21 cellular contexts compared by ENCODE assay signal in the genomic region with DNA sequence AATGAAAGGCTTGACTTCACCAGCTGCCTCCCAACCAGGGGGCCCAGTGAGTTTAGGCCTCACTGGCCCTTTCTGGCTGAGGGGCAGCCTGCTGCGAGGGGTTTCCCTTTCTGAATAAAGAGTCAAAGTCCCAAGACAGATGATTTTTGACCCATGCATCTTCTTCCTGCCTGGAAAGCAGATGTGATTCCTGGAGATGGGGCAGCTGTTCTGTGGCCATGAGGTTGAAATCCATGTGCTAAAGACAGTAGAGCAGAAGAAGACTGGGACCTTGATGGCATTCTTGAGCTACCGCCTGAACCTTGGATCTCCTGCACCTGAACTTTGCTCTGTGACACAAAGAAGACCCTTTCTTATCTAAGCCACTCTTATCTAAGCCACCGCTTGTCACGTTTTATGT. TPM values are rescaled to one million over a fixed set of nuclear protein-coding genes. Genes with fewer than 3 reads are reported as not detected.
DNase-seq lines count a peak whose midpoint lies in the region; ATAC-seq, FAIRE-seq and TF ChIP-seq lines count a peak whose summit lies in the region.
"Had no signal": no experiment of that assay in that cellular context is flagged by ENCODE, and none has a peak within 500 bp of the region (broad histone marks: within the 10 kb centered on the region; RNA-seq: fewer than 3 reads in every experiment).

No MANE protein-coding gene starts in this region.

- no peaks in the 10 kb centered on the region for H3K9me3 ChIP-seq in heart left ventricle
- H3K9me3 ChIP-seq in K562 (replicated peaks; ENCODE audit: control insufficient read depth, insufficient read depth, low read depth, low read length): no peaks in the 10 kb centered on the region
- no peaks in the 10 kb centered on the region for H3K9me3 ChIP-seq in naive thymus-derived CD4-positive, alpha-beta T cell (ENCODE audit: control insufficient read depth in 2 of 3, low read length in 3 of 3)
- no peaks in the 10 kb centered on the region for H3K9me3 ChIP-seq in sigmoid colon

- no peak overlapping the region for H3K4me3 Mint-ChIP-seq in naive thymus-derived CD4-positive, alpha-beta T cell
- H3K4me3 Mint-ChIP-seq: CD14-positive monocyte; CD8-positive, alpha-beta memory T cell had no signal

- TF ChIP-seq EP300 in K562 (IDR thresholded peaks at IDR 0.05; ENCODE audit: low read length) (no peak), sigmoid colon (IDR thresholded peaks at IDR 0.05) (no peak)

- no peaks in the 10 kb centered on the region for H3K27me3 Mint-ChIP-seq in naive thymus-derived CD4-positive, alpha-beta T cell
- H3K27me3 Mint-ChIP-seq: CD8-positive, alpha-beta memory T cell had no signal

- no peak for TF ChIP-seq CTCF in heart left ventricle (IDR thresholded peaks at IDR 0.05)
- TF ChIP-seq CTCF in K562 (IDR thresholded peaks at IDR 0.05 in 2 of 3, conservative IDR thresholded peaks at IDR 0.05 in 1 of 3; ENCODE audit: insufficient read depth in 2 of 3, low read depth in 1 of 3, low read length in 3 of 3): no peak
- no peak for TF ChIP-seq CTCF in sigmoid colon (IDR thresholded peaks at IDR 0.05)

- ATAC-seq in heart left ventricle: no peak
- ATAC-seq in K562: no peak
- ATAC-seq in naive thymus-derived CD4-positive, alpha-beta T cell: no peak
- no peak for ATAC-seq in GM21723 (IDR thresholded peaks at IDR 0.05; ENCODE audit: unreplicated experiment)
- no peak for ATAC-seq in HG03378 (IDR thresholded peaks at IDR 0.05; ENCODE audit: unreplicated experiment)

- no peak overlapping the region for H3K4me2 ChIP-seq in K562 (ENCODE audit: insufficient read depth, low read length)
- H3K4me2 ChIP-seq: BLaER1 had no signal

- peak overlapping the region in 5 of 9 donors; percentile 9 to 84 (median 65) for H3K27ac Mint-ChIP-seq in naive thymus-derived CD4-positive, alpha-beta T cell

- peaks cover 12% of the 10 kb centered on the region; the same call in 1 of the 2 replicates for H4K20me1 ChIP-seq in K562 (replicated peaks; ENCODE audit: control insufficient read depth, insufficient read depth, low read length)

- H3K4me1 Mint-ChIP-seq in naive thymus-derived CD4-positive, alpha-beta T cell: peaks cover 26 to 94% (median 84%) of the 10 kb centered on the region in 7 donors

- CTCF ChIA-PET in K562 (lab: Yijun Ruan, JAX; ENCODE audit: low intra/inter-chr PET ratio): no interaction called here
- CTCF ChIA-PET in naive thymus-derived CD4-positive, alpha-beta T cell (lab: Charles Lee): interaction anchor here (1.0 kb wide), 1 partner anchor 9 kb away, joined by 3 read pairs; no protein-coding TSS in a partner anchor

- H3K27me3 ChIP-seq in heart left ventricle (no peaks in the 10 kb centered on the region), K562 (ENCODE audit: control insufficient read depth in 2 of 2, insufficient read depth in 2 of 2, low read length in 2 of 2) (no peaks in the 10 kb centered on the region), sigmoid colon (no peaks in the 10 kb centered on the region)
- H3K27me3 ChIP-seq in naive thymus-derived CD4-positive, alpha-beta T cell (ENCODE audit: control insufficient read depth in 2 of 2, insufficient read depth in 2 of 2, low read length in 2 of 2): no peaks in the 10 kb centered on the region
- H3K27me3 ChIP-seq: BLaER1 had no signal

- no peak for FAIRE-seq in K562 (lab: Jason Lieb, UNC)
- FAIRE-seq: GM12892, GM18507 had no signal

- no TSS peak for BruUV-seq in K562 (replicated peaks; lab: Mats Ljungman, UMichigan)

- H3K9ac ChIP-seq in K562 (ENCODE audit: insufficient read depth in 1 of 2, low read depth in 2 of 2, low read length in 2 of 2): no peak overlapping the region
- H3K9ac ChIP-seq: BLaER1 had no signal

- H2AFZ ChIP-seq in K562 (ENCODE audit: low read depth, low read length): no peak overlapping the region

- peaks cover 4 to 25% (median 21%) of the 10 kb centered on the region in 5 donors for H3K36me3 Mint-ChIP-seq in naive thymus-derived CD4-positive, alpha-beta T cell

- H3K4me1 ChIP-seq in heart left ventricle: peaks cover 0 to 33% (median 14%) of the 10 kb centered on the region in 12 donors
- peaks cover 26 to 37% of the 10 kb centered on the region in 2 experiments; a peak in 4 of 5 replicates for H3K4me1 ChIP-seq in K562 (replicated peaks in 1 of 2; ENCODE audit: control insufficient read depth in 2 of 2, insufficient read depth in 2 of 2, low read length in 2 of 2)
- peaks cover 0 to 25% of the 10 kb centered on the region in 2 donors for H3K4me1 ChIP-seq in naive thymus-derived CD4-positive, alpha-beta T cell (ENCODE audit: control insufficient read depth in 2 of 2, insufficient read depth in 2 of 2, low read length in 2 of 2)
- H3K4me1 ChIP-seq in sigmoid colon: peaks cover 0 to 20% (median 11%) of the 10 kb centered on the region in 4 donors

- H3K27ac ChIP-seq in heart left ventricle (no peak overlapping the region), K562 (ENCODE audit: extremely low read depth, low read depth, low read length) (no peak overlapping the region), sigmoid colon (no peak overlapping the region)
- H3K27ac ChIP-seq in naive thymus-derived CD4-positive, alpha-beta T cell (ENCODE audit: low read depth, low read length): no peak overlapping the region
- H3K27ac ChIP-seq: BLaER1, HL-60 had no signal

- in situ Hi-C loops in K562 (cut with MboI): no loop called here

- no peaks in the 10 kb centered on the region for H3K9me1 ChIP-seq in K562 (ENCODE audit: control insufficient read depth, insufficient read depth, low read length)

- peaks cover 0 to 3% (median 0%) of the 10 kb centered on the region in 11 donors for H3K9me3 Mint-ChIP-seq in naive thymus-derived CD4-positive, alpha-beta T cell
- H3K9me3 Mint-ChIP-seq: CD8-positive, alpha-beta memory T cell had no signal

- POLR2A ChIA-PET in K562 (lab: Yijun Ruan, JAX): interaction anchor here (0.6 to 1.0 kb wide), 2 partner anchors 8 to 19 kb away, joined by 3 read pairs; no protein-coding TSS in a partner anchor
- POLR2A ChIA-PET in naive thymus-derived CD4-positive, alpha-beta T cell (lab: Charles Lee): interaction anchor here (0.8 kb wide), 1 partner anchor 20 kb away, joined by 3 read pairs; the partner anchor contains the start of gene HPCAL1

- WGBS in heart left ventricle, 4 donors: 90 to 94% (median 91%) methylated on average over 4 of the region's 4 CpGs
- 50% methylated on average over 4 of the region's 4 CpGs for WGBS in K562 (ENCODE audit: insufficient coverage, low coverage, missing lambda C conversion rate)
- WGBS in sigmoid colon, 2 donors: 90 to 95% methylated on average over 4 of the region's 4 CpGs

- TF ChIP-seq RAD21 in K562 (CRISPR knock-in tag; conservative IDR thresholded peaks at IDR 0.05 in 1 of 2, IDR thresholded peaks at IDR 0.05 in 1 of 2): no peak

- intact Hi-C loops in cardiac septum (cut with DNase I): no loop called here
- intact Hi-C loops in heart left ventricle (cut with DNase I): no loop called here
- intact Hi-C loops in K562 (cut with micrococcal nuclease): no loop called here
- intact Hi-C loops in naive thymus-derived CD4-positive, alpha-beta T cell (cut with micrococcal nuclease): no loop called here
- intact Hi-C loops in sigmoid colon (cut with DNase I): no loop called here

- DNase-seq in cardiac septum (ENCODE audit: low spot score) (peak; percentile 43), heart left ventricle (no peak), K562 (ENCODE audit: extremely low read depth in 1 of 4, low spot score in 3 of 4) (no peak), sigmoid colon (peak; percentile 29), NCI-H1694 treated with DMSO at 0.1 percent for 48 hours (lab: John Stamatoyannopoulos, UW) (no peak)
- no peak for DNase-seq in naive thymus-derived CD4-positive, alpha-beta T cell
- DNase-seq: 8988T; CD8-positive, alpha-beta memory T cell; DMS153; DMS79; GDM1; HCEC 1CT; IMR-90; KBM-7 had no signal

- TF ChIP-seq POLR2A in heart left ventricle (IDR thresholded peaks at IDR 0.05) (no peak), K562 (conservative IDR thresholded peaks at IDR 0.05) (no peak), sigmoid colon (IDR thresholded peaks at IDR 0.05) (no peak)

- H3K79me2 ChIP-seq in K562 (ENCODE audit: control insufficient read depth, insufficient read depth, low read length): peaks cover 71% of the 10 kb centered on the region

- H3K4me3 ChIP-seq in heart left ventricle (no peak overlapping the region), K562 (no peak overlapping the region), sigmoid colon (no peak overlapping the region)
- H3K4me3 ChIP-seq in naive thymus-derived CD4-positive, alpha-beta T cell (ENCODE audit: low read length): no peak overlapping the region
- H3K4me3 ChIP-seq: BLaER1 had no signal

- no peaks in the 10 kb centered on the region for H3K36me3 ChIP-seq in heart left ventricle
- H3K36me3 ChIP-seq in K562 (ENCODE audit: control insufficient read depth, insufficient read depth, low read length): peaks cover 3% of the 10 kb centered on the region; the same call in 1 of the 3 replicates
- H3K36me3 ChIP-seq in naive thymus-derived CD4-positive, alpha-beta T cell (ENCODE audit: control insufficient read depth in 2 of 3, insufficient read depth in 3 of 3, low read length in 3 of 3): no peaks in the 10 kb centered on the region
- H3K36me3 ChIP-seq in sigmoid colon: no peaks in the 10 kb centered on the region

RNA-seq across cellular contexts. Expression of gene HPCAL1, which starts 19.8 kb away (rescaled TPM):
- total RNA-seq in cardiac septum: 21.6 TPM
- 10 to 100 TPM; 18.9 to 63.2 (median 40.5) TPM for total RNA-seq in heart left ventricle
- polyA plus RNA-seq in heart left ventricle: 10 to 100 TPM; 30.8 to 42.6 TPM
- 25.1 and 67.2 TPM in 2 replicates for total RNA-seq in K562 (2011; cell fraction: chromatin; rRNA removed; ENCODE audit: low replicate concordance)
- total RNA-seq in K562 (2011; cell fraction: nucleolus; rRNA removed): 37.1 and 44.9 TPM in 2 replicates
- total RNA-seq in K562 (2011; cell fraction: nucleoplasm; rRNA removed): 28.7 and 29.2 TPM in 2 replicates
- 56.2 and 62.9 TPM in 2 replicates for total RNA-seq in K562 (2014; rRNA removed)
- total RNA-seq in K562 (2014; rRNA removed; fragmentation: Illumina TruSeq; extraction: Trizol): 9.5 and 10.9 TPM in 2 replicates
- 20.2 and 25.0 TPM in 2 replicates for total RNA-seq in K562 (2015; rRNA removed; fragmentation: Illumina TruSeq; extraction: Trizol)
- total RNA-seq in K562 (2021): 61.5 and 65.5 TPM in 2 replicates
- polyA plus RNA-seq in K562 (2011; rRNA removed): 23.9 and 48.2 TPM in 2 replicates
- 44.1 and 78.0 TPM in 2 replicates for polyA plus RNA-seq in K562 (2011; cell fraction: cytosol; rRNA removed)
- 49.6 and 80.3 TPM in 2 replicates for polyA plus RNA-seq in K562 (2011; cell fraction: nucleus; rRNA removed)
- polyA plus RNA-seq in K562 (2012): 67.3 and 117 TPM in 2 replicates
- 36.5 and 74.6 TPM in 2 replicates for polyA plus RNA-seq in K562 (2014; fragmentation: Illumina TruSeq; extraction: Trizol)
- 1 to 10 TPM; 2.7 to 3.1 TPM for polyA plus RNA-seq in K562 (2014; fragmentation: Nextera tagmentation; extraction: Ambion mirVana)
- polyA plus RNA-seq in K562 (2014; rRNA removed): 41.0 and 44.2 TPM in 2 replicates
- 11.6 and 13.9 TPM in 2 replicates for polyA minus RNA-seq in K562 (2011; rRNA and poly(A)+ RNA removed)
- 32.4 and 46.1 TPM in 2 replicates for polyA minus RNA-seq in K562 (2011; cell fraction: cytosol; rRNA and poly(A)+ RNA removed)
- 19.9 and 22.5 TPM in 2 replicates for polyA minus RNA-seq in K562 (2011; cell fraction: nucleus; rRNA and poly(A)+ RNA removed)
- 10 to 100 TPM; 44.9 to 90.5 (median 65.8) TPM for total RNA-seq in naive thymus-derived CD4-positive, alpha-beta T cell
- polyA plus RNA-seq in naive thymus-derived CD4-positive, alpha-beta T cell: 100 to 1,000 TPM; 105 to 137 TPM
- 10 to 100 TPM; 27.7 to 46.0 (median 34.2) TPM for total RNA-seq in sigmoid colon
- 100 to 1,000 TPM in 2 of 3 donors, 10 to 100 TPM in 1; 67.9 to 115 (median 110) TPM for polyA plus RNA-seq in sigmoid colon

Comparison
In these comparisons a context has a peak if more than half of its experiments do, and no peak if none do; other contexts are left out.
1. DNase-seq: peak in cardiac septum (single experiment) and sigmoid colon (single experiment); none in heart left ventricle (0 of 5), K562 (0 of 4), naive thymus-derived CD4-positive, alpha-beta T cell (0 of 9) and NCI-H1694 treated with DMSO at 0.1 percent for 48 hours (single experiment).